1 cellular context compared by ENCODE assay signal in the genomic region with DNA sequence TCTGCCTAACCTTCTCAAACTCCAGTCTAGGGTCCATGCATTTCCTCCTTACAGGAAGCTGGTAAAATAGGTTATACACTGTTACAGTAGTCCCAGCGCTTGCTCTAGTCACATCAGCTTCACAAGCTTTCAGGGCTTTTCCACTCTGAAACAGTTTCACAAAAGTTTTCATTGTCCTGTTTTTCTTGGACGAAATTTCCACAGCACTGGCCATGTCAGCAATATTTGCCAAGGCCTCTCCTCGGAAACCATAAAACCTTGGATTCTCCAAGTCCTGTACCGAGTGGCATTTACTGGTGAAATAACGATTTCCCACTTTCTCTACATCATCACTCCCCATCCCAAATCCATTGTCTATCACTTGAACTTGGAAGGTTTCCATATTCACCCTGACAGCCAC.
TF ChIP-seq lines count a peak whose summit lies in the region.

No MANE protein-coding gene starts in this region.

TF ChIP-seq in IMR-90, 13 proteins besides CTCF, POLR2A, EP300 and RAD21:
- TF ChIP-seq, protein P1, sequence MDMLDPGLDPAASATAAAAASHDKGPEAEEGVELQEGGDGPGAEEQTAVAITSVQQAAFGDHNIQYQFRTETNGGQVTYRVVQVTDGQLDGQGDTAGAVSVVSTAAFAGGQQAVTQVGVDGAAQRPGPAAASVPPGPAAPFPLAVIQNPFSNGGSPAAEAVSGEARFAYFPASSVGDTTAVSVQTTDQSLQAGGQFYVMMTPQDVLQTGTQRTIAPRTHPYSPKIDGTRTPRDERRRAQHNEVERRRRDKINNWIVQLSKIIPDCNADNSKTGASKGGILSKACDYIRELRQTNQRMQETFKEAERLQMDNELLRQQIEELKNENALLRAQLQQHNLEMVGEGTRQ (IDR thresholded peaks at IDR 0.05; ENCODE audit: low read depth, low read length): no peak
- TF ChIP-seq CHD1 (IDR thresholded peaks at IDR 0.05; ENCODE audit: low read depth, low read length): no peak
- TF ChIP-seq FOS (IDR thresholded peaks at IDR 0.05; ENCODE audit: low read depth, low read length): no peak
- no peak for TF ChIP-seq BHLHE40 (IDR thresholded peaks at IDR 0.05; ENCODE audit: low read depth, low read length)
- no peak for TF ChIP-seq MAFK (IDR thresholded peaks at IDR 0.05; ENCODE audit: low read depth, low read length)
- TF ChIP-seq SMC3 (IDR thresholded peaks at IDR 0.05; ENCODE audit: low read depth, low read length): no peak
